ENCODE assay signal across 1 cellular context in the genomic region with DNA sequence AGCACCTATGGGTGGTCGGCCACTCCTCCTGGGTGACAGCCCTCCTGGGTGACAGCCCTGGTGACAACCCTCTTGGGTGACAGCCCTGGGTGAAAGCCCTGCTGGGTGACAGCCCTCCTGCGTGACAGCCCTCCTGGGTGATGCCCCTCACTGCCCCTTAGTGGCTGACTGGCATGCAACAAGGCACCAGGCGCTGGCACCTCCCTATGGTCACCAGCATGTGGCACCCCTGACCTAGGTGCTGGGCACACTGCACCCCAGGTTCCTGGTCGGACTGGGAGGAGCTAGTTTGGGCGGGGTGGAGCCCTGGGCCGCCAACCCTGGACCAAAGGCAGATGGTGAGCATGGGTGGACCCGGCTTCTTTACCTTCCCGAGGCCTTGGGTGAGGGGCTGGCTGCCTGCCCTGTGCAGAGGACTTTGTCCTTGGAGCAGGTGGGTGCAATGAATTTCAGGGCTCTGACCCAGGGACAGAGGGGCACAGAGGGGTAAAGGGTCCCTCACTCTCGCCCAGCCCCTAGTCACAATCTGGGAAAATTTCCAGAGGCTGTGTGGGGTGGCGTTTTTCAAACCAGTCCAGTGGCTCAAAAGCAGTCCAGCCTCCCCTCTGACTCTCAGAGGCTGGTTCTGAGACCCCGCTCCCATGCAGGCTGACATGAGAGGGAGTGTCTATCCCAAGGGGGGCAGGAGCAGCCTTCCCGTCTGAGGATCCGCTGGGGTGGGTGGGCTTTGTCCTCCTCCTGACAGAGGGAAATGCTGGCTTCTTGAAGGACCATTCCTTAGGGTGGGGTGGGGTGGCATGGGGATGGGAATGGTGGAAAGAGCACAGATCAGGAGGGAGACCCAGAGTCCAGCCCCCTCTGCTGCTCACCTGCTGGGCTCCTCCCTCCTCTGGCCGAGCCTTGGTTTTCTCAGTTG.
TF ChIP-seq lines count a peak whose summit lies in the region.

No MANE protein-coding gene starts in this region.

TF ChIP-seq in SK-N-SH treated with all-trans-retinoic acid at 6 μM for 48 hours, 23 proteins besides CTCF, POLR2A, EP300 and RAD21 (continued from another document):
- TF ChIP-seq, protein P1, sequence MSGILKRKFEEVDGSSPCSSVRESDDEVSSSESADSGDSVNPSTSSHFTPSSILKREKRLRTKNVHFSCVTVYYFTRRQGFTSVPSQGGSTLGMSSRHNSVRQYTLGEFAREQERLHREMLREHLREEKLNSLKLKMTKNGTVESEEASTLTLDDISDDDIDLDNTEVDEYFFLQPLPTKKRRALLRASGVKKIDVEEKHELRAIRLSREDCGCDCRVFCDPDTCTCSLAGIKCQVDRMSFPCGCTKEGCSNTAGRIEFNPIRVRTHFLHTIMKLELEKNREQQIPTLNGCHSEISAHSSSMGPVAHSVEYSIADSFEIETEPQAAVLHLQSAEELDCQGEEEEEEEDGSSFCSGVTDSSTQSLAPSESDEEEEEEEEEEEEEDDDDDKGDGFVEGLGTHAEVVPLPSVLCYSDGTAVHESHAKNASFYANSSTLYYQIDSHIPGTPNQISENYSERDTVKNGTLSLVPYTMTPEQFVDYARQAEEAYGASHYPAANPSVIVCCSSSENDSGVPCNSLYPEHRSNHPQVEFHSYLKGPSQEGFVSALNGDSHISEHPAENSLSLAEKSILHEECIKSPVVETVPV (CRISPR knock-in tag; IDR thresholded peaks at IDR 0.05): no peak
TF ChIP-seq in SK-N-SH treated with all-trans-retinoic acid at 6 μM for 48 hours: peak in this region for 0.
